In the genomic region with DNA sequence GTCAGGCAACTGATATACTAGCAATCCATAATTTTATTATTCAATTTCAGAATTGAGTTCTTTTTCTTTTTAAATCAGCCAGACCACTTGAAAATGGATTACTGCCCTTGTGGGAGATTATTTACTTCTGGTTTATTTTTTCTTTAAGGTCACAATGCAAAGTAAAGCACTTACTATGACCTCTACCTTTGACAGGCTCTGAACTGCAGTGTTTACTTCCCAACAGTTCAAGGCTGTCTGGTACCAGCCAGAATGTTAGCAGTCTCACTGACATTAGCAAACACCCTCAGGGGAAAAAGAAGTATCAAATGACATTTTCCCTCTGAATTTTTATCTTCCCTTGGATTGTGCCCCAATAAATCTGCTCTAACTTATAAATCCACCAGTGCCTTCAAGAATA, we compare ENCODE assay signal across 13 cellular contexts.
"Had no signal": no experiment of that assay in that cellular context is flagged by ENCODE, and none has a peak within 500 bp of the region (broad histone marks: within the 10 kb centered on the region; RNA-seq: fewer than 3 reads in every experiment).

No MANE protein-coding gene starts in this region.

- ATAC-seq: naive thymus-derived CD4-positive, alpha-beta T cell had no signal

- DNase-seq: activated CD4-positive, alpha-beta memory T cell treated with anti-CD3 and anti-CD28 coated beads for 36 hours; activated CD4-positive, alpha-beta T cell treated with anti-CD3 and anti-CD28 coated beads for 48 hours; activated naive CD4-positive, alpha-beta T cell treated with anti-CD3 and anti-CD28 coated beads for 36 hours; activated T-cell treated with anti-CD3 and anti-CD28 coated beads, Interleukin-2, amount 50 U/mL, for 48 hours; cortex of kidney; erythroblast; foreskin fibroblast; kidney; naive thymus-derived CD4-positive, alpha-beta T cell; occipital lobe; right lobe of liver; stimulated activated CD4-positive, alpha-beta T cell treated with anti-CD3 and anti-CD28 coated beads, Interleukin-1b, Interleukin-23, amount 100 ng/mL, for 48 hours; stimulated activated naive CD8-positive, alpha-beta T cell treated with anti-CD3 and anti-CD28 coated beads, Interleukin-15, amount 100 ng/mL, for 72 hours had no signal
